Comparison of ENCODE assay signal across 7 cellular contexts in the genomic region with DNA sequence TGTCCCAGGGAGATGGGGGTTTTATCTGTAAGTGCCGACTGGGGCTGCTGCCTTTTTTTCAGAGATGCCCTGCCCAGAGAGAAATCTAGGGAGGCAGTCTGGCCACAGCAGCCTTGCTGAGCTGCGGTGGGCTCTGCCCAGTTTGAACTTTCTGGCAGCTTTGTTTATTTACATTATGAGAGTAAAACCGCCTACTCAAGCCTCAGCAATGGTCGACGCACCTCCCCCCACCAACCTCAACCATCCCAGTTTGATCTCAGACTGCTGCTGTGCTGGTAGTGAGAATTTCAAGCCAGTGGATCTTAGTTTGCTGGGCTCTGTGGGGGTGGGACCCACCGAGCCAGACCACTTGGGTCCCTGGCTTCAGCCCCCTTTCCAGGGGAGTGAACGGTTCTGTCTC.
DNase-seq lines count a peak whose midpoint lies in the region; ATAC-seq and TF ChIP-seq lines count a peak whose summit lies in the region.
"Not testable (repeated sequence)": the region's sequence is repeated elsewhere in the genome, so short reads cannot be mapped to it uniquely, and the experiment has no call there.

No MANE protein-coding gene starts in this region.

- peak; percentile 44 for ATAC-seq in WTC11

- not testable (repeated sequence) for H3K79me2 ChIP-seq in smooth muscle cell (ENCODE audit: low read depth)

- H3K27me3 ChIP-seq in smooth muscle cell (ENCODE audit: low read depth), result not testable (repeated sequence)

- H3K4me3 ChIP-seq in astrocyte of the spinal cord (ENCODE audit: low read depth, low read length); smooth muscle cell: not testable (repeated sequence)

- not testable (repeated sequence) for H3K9ac ChIP-seq in smooth muscle cell (ENCODE audit: low read depth)

- not testable (repeated sequence) for H3K27ac Mint-ChIP-seq in WTC11

- not testable (repeated sequence) for H3K27me3 Mint-ChIP-seq in WTC11 (ENCODE audit: low read depth)

- POLR2A ChIA-PET in WTC11 (lab: Charles Lee), result not testable (repeated sequence)

- DNase-seq in EL (peak; percentile 25), HCEC 1CT (peak; percentile 13), WTC11 (ENCODE audit: low spot score) (peak; percentile 12), astrocyte of the spinal cord (ENCODE audit: low read depth, low spot score) (peak; percentile 56), fibroblast of peridontal ligament (ENCODE audit: extremely low read depth) (peak; percentile 61), left kidney (ENCODE audit: low read depth, low spot score) (peak; percentile 37)
- not testable (repeated sequence) for DNase-seq in smooth muscle cell (lab: John Stamatoyannopoulos, UW; ENCODE audit: unreplicated experiment)

- H4K20me1 ChIP-seq in smooth muscle cell (ENCODE audit: low read depth), result not testable (repeated sequence)

- H3K4me1 ChIP-seq in smooth muscle cell (ENCODE audit: low read depth), result not testable (repeated sequence)

- H3K9me3 ChIP-seq in smooth muscle cell (replicated peaks; ENCODE audit: low read depth), result not testable (repeated sequence)

- not testable (repeated sequence) for H2AFZ ChIP-seq in smooth muscle cell (ENCODE audit: low read depth)

- TF ChIP-seq CTCF in WTC11 (IDR thresholded peaks at IDR 0.05); astrocyte of the spinal cord (IDR thresholded peaks at IDR 0.05; ENCODE audit: low read depth, low read length); smooth muscle cell (IDR thresholded peaks at IDR 0.05; ENCODE audit: borderline replicate concordance, insufficient read depth, poor library complexity, severe bottlenecking): not testable (repeated sequence)

- in situ Hi-C loops in astrocyte of the spinal cord (cut with HindIII; ENCODE audit: low sequenced_read_pairs), result not testable (repeated sequence)

- not testable (repeated sequence) for H3F3A ChIP-seq in smooth muscle cell (ENCODE audit: low read depth)

- H3K36me3 ChIP-seq in smooth muscle cell (ENCODE audit: low read depth), result not testable (repeated sequence)

- not testable (repeated sequence) for H3K27ac ChIP-seq in smooth muscle cell (ENCODE audit: low read depth)

- WGBS in smooth muscle cell (ENCODE audit: low lambda C conversion rate), result 38% methylated on average over 7 of the region's 7 CpGs

- H3K4me1 Mint-ChIP-seq in WTC11, result peaks cover 18% of the 10 kb centered on the region

- H3K36me3 Mint-ChIP-seq in WTC11, result not testable (repeated sequence)

- peak overlapping the region; percentile 40 for H3K4me2 ChIP-seq in smooth muscle cell

- H3K4me3 Mint-ChIP-seq in WTC11, result not testable (repeated sequence)

- CTCF ChIA-PET in WTC11 (lab: Charles Lee), result not testable (repeated sequence)

- peaks cover 32% of the 10 kb centered on the region for H3K9me3 Mint-ChIP-seq in WTC11
